In the genomic region with DNA sequence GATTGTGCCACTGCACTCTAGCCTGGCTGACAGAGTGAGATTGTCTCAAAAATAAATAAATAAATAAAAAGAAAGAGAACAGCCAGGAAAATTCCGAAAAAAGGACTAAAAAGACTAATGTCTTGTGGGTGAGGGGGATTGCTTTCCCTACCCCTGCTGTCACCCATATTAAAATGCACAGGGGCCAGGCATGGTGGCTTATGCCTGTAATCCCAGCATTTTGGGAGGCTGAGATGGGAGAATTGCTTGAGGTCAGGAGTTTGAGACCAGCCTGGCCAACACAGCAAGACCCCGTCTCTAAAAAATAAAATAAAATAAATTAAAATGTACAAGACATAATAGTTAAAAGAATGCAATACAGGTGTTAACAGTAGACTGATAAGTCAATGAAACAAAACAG, we compare ENCODE assay signal across 28 cellular contexts.
"Had no signal": no experiment of that assay in that cellular context is flagged by ENCODE, and none has a peak within 500 bp of the region (broad histone marks: within the 10 kb centered on the region; RNA-seq: fewer than 3 reads in every experiment).

No MANE protein-coding gene starts in this region.

- DNase-seq: colonic mucosa; cortex of kidney; dermis blood vessel endothelial cell; dorsolateral prefrontal cortex; effector CD4-positive, alpha-beta T cell; effector CD8-positive, alpha-beta T cell; effector memory CD4-positive, alpha-beta T cell; effector memory CD8-positive, alpha-beta T cell; endodermal cell; erythroblast; esophagus squamous epithelium; foreskin fibroblast; foreskin keratinocyte; foreskin melanocyte; gastrocnemius medialis; glutamatergic neuron; head of caudate nucleus; heart left ventricle; heart right ventricle had no signal

- H3K4me1 ChIP-seq: gastrocnemius medialis had no signal

- FAIRE-seq: colon, endometrium, endothelial cell of umbilical vein, frontal cortex had no signal

- H3K27ac ChIP-seq: colonic mucosa, coronary artery, dorsolateral prefrontal cortex, epithelial cell of prostate, esophagus muscularis mucosa, esophagus squamous epithelium, foreskin keratinocyte, gastrocnemius medialis, gastroesophageal sphincter, heart left ventricle, heart right ventricle had no signal

- H3K9me3 ChIP-seq: colonic mucosa, esophagus muscularis mucosa, esophagus squamous epithelium, gastrocnemius medialis, gastroesophageal sphincter, heart left ventricle, heart right ventricle had no signal

- H3K4me3 ChIP-seq: colonic mucosa, coronary artery, dorsolateral prefrontal cortex, esophagus muscularis mucosa, esophagus squamous epithelium, gastrocnemius medialis, gastroesophageal sphincter, heart left ventricle, heart right ventricle had no signal

- ATAC-seq: effector memory CD8-positive, alpha-beta T cell; esophagus mucosa; foreskin keratinocyte; gastrocnemius medialis; gastroesophageal sphincter; heart left ventricle; heart right ventricle had no signal

- H3K27me3 ChIP-seq: colonic mucosa, dorsolateral prefrontal cortex, esophagus muscularis mucosa, esophagus squamous epithelium, foreskin keratinocyte, gastrocnemius medialis, gastroesophageal sphincter, heart left ventricle, heart right ventricle had no signal
